ENCODE assay signal across 22 cellular contexts in genomic region chr13:76296751-76297150, GRCh38.
"Had no signal": no experiment of that assay in that cellular context is flagged by ENCODE, and none has a peak within 500 bp of the region (broad histone marks: within the 10 kb centered on the region; RNA-seq: fewer than 3 reads in every experiment).

No MANE protein-coding gene starts in this region.

- H3K27ac ChIP-seq: coronary artery, dorsolateral prefrontal cortex, esophagus muscularis mucosa, foreskin keratinocyte, gastroesophageal sphincter, heart left ventricle, hepatocyte, left ventricle myocardium inferior, lower lobe of right lung had no signal

- H3K4me2 ChIP-seq: hepatocyte had no signal

- H3K27me3 ChIP-seq: dorsolateral prefrontal cortex, esophagus muscularis mucosa, foreskin keratinocyte, gastroesophageal sphincter, heart left ventricle, hepatocyte had no signal

- H2AFZ ChIP-seq: hepatocyte had no signal

- DNase-seq: dermis blood vessel endothelial cell; dorsolateral prefrontal cortex; effector CD4-positive, alpha-beta T cell; effector memory CD4-positive, alpha-beta T cell; foreskin keratinocyte; heart left ventricle; hypothalamus; immature natural killer cell; islet precursor cell; kidney; kidney glomerular epithelial cell; left colon; left ventricle myocardium inferior; lower lobe of right lung; mesenchymal stem cell; mucosa of descending colon; naive B cell had no signal

- ATAC-seq: foreskin keratinocyte, gastroesophageal sphincter, heart left ventricle, left colon, left lobe of liver, lower lobe of right lung, mucosa of descending colon had no signal

- H3K4me3 ChIP-seq: coronary artery, dorsolateral prefrontal cortex, esophagus muscularis mucosa, gastroesophageal sphincter, heart left ventricle, hepatocyte, left ventricle myocardium inferior, lower lobe of right lung, mucosa of descending colon had no signal

- H3K36me3 ChIP-seq: esophagus muscularis mucosa, gastroesophageal sphincter, heart left ventricle, left ventricle myocardium inferior, lower lobe of right lung had no signal

- H3K4me1 ChIP-seq: foreskin keratinocyte, gastroesophageal sphincter, lower lobe of right lung had no signal

- H3K9me3 ChIP-seq: esophagus muscularis mucosa, gastroesophageal sphincter, heart left ventricle, left ventricle myocardium inferior, lower lobe of right lung, mucosa of descending colon had no signal

- H3K79me2 ChIP-seq: hepatocyte had no signal
